16 cellular contexts compared by ENCODE assay signal in genomic region chr3:145902166-145902565, GRCh38.
"Had no signal": no experiment of that assay in that cellular context is flagged by ENCODE, and none has a peak within 500 bp of the region (broad histone marks: within the 10 kb centered on the region; RNA-seq: fewer than 3 reads in every experiment).

No MANE protein-coding gene starts in this region.

- H3K4me1 Mint-ChIP-seq: activated T-helper 17 cell treated with anti-CD3 and anti-CD28 coated beads, Interleukin-2, amount 50 U/mL, for 72 hours; memory B cell; naive thymus-derived CD4-positive, alpha-beta T cell; stimulated activated naive B cell treated with anti-CD40 and anti-IgM and Interleukin-4, amounts not matched to agents 10 μg/mL and 1 μg/mL and 100 μg/mL, for 72 hours had no signal

- H3K27me3 ChIP-seq: adrenal gland, cardiac muscle cell, vagina had no signal

- H3K36me3 ChIP-seq: adrenal gland, cardiac muscle cell, vagina had no signal

- H3K9me3 Mint-ChIP-seq: activated T-cell treated with anti-CD3 and anti-CD28 coated beads, Interleukin-2, amount 50 U/mL, for 24 hours; memory B cell had no signal

- H3K4me3 ChIP-seq: adrenal gland, cardiac muscle cell, mucosa of descending colon, smooth muscle cell, vagina had no signal

- H3K4me2 ChIP-seq: smooth muscle cell had no signal

- H3K4me3 Mint-ChIP-seq: activated T-cell treated with anti-CD3 and anti-CD28 coated beads, Interleukin-2, amount 50 U/mL, for 24 hours; activated T-helper 17 cell treated with anti-CD3 and anti-CD28 coated beads, Interleukin-2, amount 50 U/mL, for 72 hours; effector memory CD8-positive, alpha-beta T cell; memory B cell; naive thymus-derived CD4-positive, alpha-beta T cell; stimulated activated naive B cell treated with anti-CD40 and anti-IgM and Interleukin-4, amounts not matched to agents 10 μg/mL and 1 μg/mL and 100 μg/mL, for 72 hours had no signal

- H3K27ac ChIP-seq: adrenal gland, cardiac muscle cell, vagina had no signal

- H3K9me3 ChIP-seq: adrenal gland, mucosa of descending colon, vagina had no signal

- H3K4me1 ChIP-seq: adrenal gland, vagina had no signal

- H3K36me3 Mint-ChIP-seq: activated naive CD4-positive, alpha-beta T cell treated with anti-CD3 and anti-CD28 coated beads, Interleukin-2, amount 50 U/mL, for 72 hours; memory B cell; naive thymus-derived CD4-positive, alpha-beta T cell; stimulated activated naive B cell treated with anti-CD40 and anti-IgM and Interleukin-4, amounts not matched to agents 10 μg/mL and 1 μg/mL and 100 μg/mL, for 72 hours had no signal

- DNase-seq: activated CD4-positive, alpha-beta T cell treated with anti-CD3 and anti-CD28 coated beads for 1 hour; activated T-cell treated with anti-CD3 and anti-CD28 coated beads, Interleukin-2, amount 50 U/mL, for 24 hours; adrenal gland; effector memory CD8-positive, alpha-beta T cell; hypothalamus; mucosa of descending colon; naive thymus-derived CD4-positive, alpha-beta T cell; stimulated activated CD4-positive, alpha-beta T cell treated with anti-CD3 and anti-CD28 coated beads, Interleukin-15, amount 100 ng/mL, for 24 hours; stimulated activated naive B cell treated with anti-CD40 and anti-IgM and Interleukin-4, amounts not matched to agents 10 μg/mL and 1 μg/mL and 100 μg/mL, for 72 hours; T-helper 9 cell had no signal

- H3K27me3 Mint-ChIP-seq: activated T-cell treated with anti-CD3 and anti-CD28 coated beads, Interleukin-2, amount 50 U/mL, for 24 hours; activated T-helper 17 cell treated with anti-CD3 and anti-CD28 coated beads, Interleukin-2, amount 50 U/mL, for 72 hours; effector memory CD8-positive, alpha-beta T cell; memory B cell; naive thymus-derived CD4-positive, alpha-beta T cell; stimulated activated naive B cell treated with anti-CD40 and anti-IgM and Interleukin-4, amounts not matched to agents 10 μg/mL and 1 μg/mL and 100 μg/mL, for 72 hours had no signal

- H3K27ac Mint-ChIP-seq: activated naive CD4-positive, alpha-beta T cell treated with anti-CD3 and anti-CD28 coated beads, Interleukin-2, amount 50 U/mL, for 72 hours; activated T-cell treated with anti-CD3 and anti-CD28 coated beads, Interleukin-2, amount 50 U/mL, for 24 hours; activated T-helper 17 cell treated with anti-CD3 and anti-CD28 coated beads, Interleukin-2, amount 50 U/mL, for 72 hours; effector memory CD8-positive, alpha-beta T cell; memory B cell; naive thymus-derived CD4-positive, alpha-beta T cell; stimulated activated naive B cell treated with anti-CD40 and anti-IgM and Interleukin-4, amounts not matched to agents 10 μg/mL and 1 μg/mL and 100 μg/mL, for 72 hours had no signal
